ENCODE assay signal across 8 cellular contexts in the genomic region with DNA sequence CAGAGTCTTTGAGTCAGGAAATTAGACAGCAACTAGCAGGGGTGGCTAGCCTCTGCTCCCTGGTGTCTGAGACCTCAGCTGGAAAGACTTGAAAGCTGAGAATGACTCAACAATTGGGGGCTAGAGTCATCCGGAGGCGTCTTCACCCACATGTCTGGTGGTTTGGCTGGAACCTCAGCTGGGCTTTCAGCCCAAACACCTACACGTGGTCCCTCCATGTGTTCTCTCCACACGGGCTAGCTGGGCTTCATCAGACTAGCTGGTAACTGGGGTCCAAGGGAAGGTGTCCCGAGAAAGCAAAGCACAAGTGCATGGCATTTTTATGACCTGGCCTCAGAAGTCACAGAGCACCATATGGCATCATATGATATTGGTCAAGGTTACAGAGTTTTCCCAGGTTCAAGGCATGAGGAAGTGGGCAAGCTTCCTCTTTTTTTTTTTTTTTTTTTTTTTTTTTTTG. TPM values are rescaled to one million over a fixed set of nuclear protein-coding genes. Genes with fewer than 3 reads are reported as not detected.
A peak's percentile ranks its signal among the peaks of the same experiment; 100 is the strongest.
DNase-seq lines count a peak whose midpoint lies in the region; ATAC-seq, FAIRE-seq and TF ChIP-seq lines count a peak whose summit lies in the region.
"Had no signal": no experiment of that assay in that cellular context is flagged by ENCODE, and none has a peak within 500 bp of the region (broad histone marks: within the 10 kb centered on the region; RNA-seq: fewer than 3 reads in every experiment).

No MANE protein-coding gene starts in this region.

- FAIRE-seq in K562 (lab: Jason Lieb, UNC): no peak

- TF ChIP-seq POLR2A in K562 (conservative IDR thresholded peaks at IDR 0.05): no peak

- H3K9ac ChIP-seq in OCI-LY1 (ENCODE audit: low read length) (no peak overlapping the region), K562 (ENCODE audit: insufficient read depth in 1 of 2, low read depth in 2 of 2, low read length in 2 of 2) (no peak overlapping the region)

- intact Hi-C loops in K562 (cut with micrococcal nuclease): no loop called here

- WGBS in K562 (ENCODE audit: insufficient coverage, low coverage, missing lambda C conversion rate): 25% methylated on average over 5 of the region's 5 CpGs

- no peak for TF ChIP-seq EP300 in K562 (IDR thresholded peaks at IDR 0.05; ENCODE audit: low read length)

- H2AFZ ChIP-seq in OCI-LY1 (ENCODE audit: low read length) (no peak overlapping the region; the same call in 1 of the 2 replicates), K562 (ENCODE audit: low read depth, low read length) (peak overlapping the region; percentile 64; the same call in 1 of the 2 replicates)

- no peaks in the 10 kb centered on the region for H3F3A ChIP-seq in OCI-LY1 (ENCODE audit: insufficient read depth, low read length)

- TF ChIP-seq CTCF in OCI-LY1 (IDR thresholded peaks at IDR 0.05; ENCODE audit: low read length): no peak
- no peak for TF ChIP-seq CTCF in K562 (IDR thresholded peaks at IDR 0.05 in 2 of 3, conservative IDR thresholded peaks at IDR 0.05 in 1 of 3; ENCODE audit: insufficient read depth in 2 of 3, low read depth in 1 of 3, low read length in 3 of 3)

- BruUV-seq in K562 (replicated peaks; lab: Mats Ljungman, UMichigan): no TSS peak

- H3K4me2 ChIP-seq in OCI-LY1 (ENCODE audit: low read length) (peak overlapping the region; percentile 6; the same call in 1 of the 2 replicates), K562 (ENCODE audit: insufficient read depth, low read length) (no peak overlapping the region)

- H3K4me1 ChIP-seq in OCI-LY1 (ENCODE audit: insufficient read depth, low read length, severe bottlenecking) (peaks cover 26% of the 10 kb centered on the region), K562 (replicated peaks in 1 of 2; ENCODE audit: control insufficient read depth in 2 of 2, insufficient read depth in 2 of 2, low read length in 2 of 2) (peaks cover 10 to 29% of the 10 kb centered on the region in 2 experiments)

- peak in 1 of 4 experiments; percentile 54 for DNase-seq in K562 (ENCODE audit: extremely low read depth in 1 of 4, low spot score in 3 of 4)
- peak; percentile 59 to 63 for DNase-seq in stimulated activated CD4-positive, alpha-beta T cell treated with anti-CD3 and anti-CD28 coated beads, Interleukin-2, amount 100 ng/mL, for 24 hours
- no peak for DNase-seq in epidermal melanocyte (ENCODE audit: insufficient read length, low spot score)
- no peak for DNase-seq in mesenteric fat pad (ENCODE audit: low spot score)
- DNase-seq: naive B cell had no signal

- H3K27ac ChIP-seq in OCI-LY1 (ENCODE audit: low read depth, low read length, poor library complexity, severe bottlenecking) (peak overlapping the region; percentile 9), K562 (ENCODE audit: extremely low read depth, low read depth, low read length) (peak overlapping the region; percentile 55; the same call in 2 of the 3 replicates)

- H3K27me3 ChIP-seq in OCI-LY1 (ENCODE audit: insufficient read depth, low read length) (no peaks in the 10 kb centered on the region), K562 (ENCODE audit: control insufficient read depth in 2 of 2, insufficient read depth in 2 of 2, low read length in 2 of 2) (no peaks in the 10 kb centered on the region)

- no peaks in the 10 kb centered on the region for H4K20me1 ChIP-seq in OCI-LY1 (ENCODE audit: insufficient read depth, low read length)
- no peaks in the 10 kb centered on the region for H4K20me1 ChIP-seq in K562 (replicated peaks; ENCODE audit: control insufficient read depth, insufficient read depth, low read length)

- peak; percentile 78 for ATAC-seq in GM18867 (IDR thresholded peaks at IDR 0.05; ENCODE audit: unreplicated experiment)
- ATAC-seq in HG02798 (IDR thresholded peaks at IDR 0.05; ENCODE audit: poor library complexity, unreplicated experiment): peak; percentile 95
- no peak for ATAC-seq in K562

- no peaks in the 10 kb centered on the region for H3K9me3 ChIP-seq in OCI-LY1 (ENCODE audit: low read length)
- peaks cover 33% of the 10 kb centered on the region for H3K9me3 ChIP-seq in K562 (replicated peaks; ENCODE audit: control insufficient read depth, insufficient read depth, low read depth, low read length)

- H3K36me3 ChIP-seq in OCI-LY1 (ENCODE audit: insufficient read depth, low read length) (no peaks in the 10 kb centered on the region; the same call in 1 of the 2 replicates), K562 (ENCODE audit: control insufficient read depth, insufficient read depth, low read length) (no peaks in the 10 kb centered on the region)

- TF ChIP-seq RAD21 in K562 (CRISPR knock-in tag; conservative IDR thresholded peaks at IDR 0.05 in 1 of 2, IDR thresholded peaks at IDR 0.05 in 1 of 2): no peak

- POLR2A ChIA-PET in K562 (lab: Yijun Ruan, JAX): no interaction called here

- in situ Hi-C loops in K562 (cut with MboI): no loop called here

- H3K79me2 ChIP-seq in OCI-LY1 (ENCODE audit: insufficient read depth, low read length) (no peaks in the 10 kb centered on the region), K562 (ENCODE audit: control insufficient read depth, insufficient read depth, low read length) (no peaks in the 10 kb centered on the region)

- no peaks in the 10 kb centered on the region for H3K9me2 ChIP-seq in OCI-LY1 (ENCODE audit: low read depth, low read length)

- CTCF ChIA-PET in K562 (lab: Yijun Ruan, JAX; ENCODE audit: low intra/inter-chr PET ratio): no interaction called here

- no peaks in the 10 kb centered on the region for H3K9me1 ChIP-seq in K562 (ENCODE audit: control insufficient read depth, insufficient read depth, low read length)

- H3K4me3 ChIP-seq in OCI-LY1 (ENCODE audit: low read depth, low read length, poor library complexity, severe bottlenecking): no peak overlapping the region
- no peak overlapping the region for H3K4me3 ChIP-seq in K562

TF ChIP-seq in K562, 482 proteins besides CTCF, POLR2A, EP300 and RAD21 (continues in another document):
- TF ChIP-seq SREBF2 (CRISPR knock-in tag; IDR thresholded peaks at IDR 0.05) (no peak), GATAD2B (IDR thresholded peaks at IDR 0.05; ENCODE audit: borderline replicate concordance) (no peak), NFIC (IDR thresholded peaks at IDR 0.05) (0 out of 2 replicates have a peak, but pooled peaks have one; percentile 17), HOMEZ (CRISPR knock-in tag; IDR thresholded peaks at IDR 0.05) (no peak), ZKSCAN8 (CRISPR knock-in tag; IDR thresholded peaks at IDR 0.05) (no peak), ZNF707 (CRISPR knock-in tag; conservative IDR thresholded peaks at IDR 0.05) (no peak), SAFB2 (IDR thresholded peaks at IDR 0.05; ENCODE audit: borderline replicate concordance, low read depth, low read length, severe bottlenecking) (no peak), ETS1 (conservative IDR thresholded peaks at IDR 0.05; ENCODE audit: control insufficient read depth, low read depth, low read length) (no peak), MXI1 (IDR thresholded peaks at IDR 0.05; ENCODE audit: low read depth, low read length) (no peak)

RNA-seq across cellular contexts. Expression of gene ABHD2, which starts 19.9 kb away (rescaled TPM):
- 132 and 172 TPM in 2 replicates for total RNA-seq in K562 (2011; cell fraction: chromatin; rRNA removed; ENCODE audit: low replicate concordance)
- total RNA-seq in K562 (2011; cell fraction: nucleolus; rRNA removed): 83.2 and 102 TPM in 2 replicates
- total RNA-seq in K562 (2011; cell fraction: nucleoplasm; rRNA removed): 106 and 122 TPM in 2 replicates
- total RNA-seq in K562 (2014; rRNA removed): 33.0 and 57.6 TPM in 2 replicates
- total RNA-seq in K562 (2014; rRNA removed; fragmentation: Illumina TruSeq; extraction: Trizol): 41.4 and 47.5 TPM in 2 replicates
- 48.9 and 49.2 TPM in 2 replicates for total RNA-seq in K562 (2015; rRNA removed; fragmentation: Illumina TruSeq; extraction: Trizol)
- total RNA-seq in K562 (2021): 80.9 and 99.8 TPM in 2 replicates
- polyA plus RNA-seq in K562 (2011; rRNA removed): 54.0 and 74.7 TPM in 2 replicates
- polyA plus RNA-seq in K562 (2011; cell fraction: cytosol; rRNA removed): 51.7 and 55.3 TPM in 2 replicates
- 45.7 and 51.1 TPM in 2 replicates for polyA plus RNA-seq in K562 (2011; cell fraction: nucleus; rRNA removed)
- polyA plus RNA-seq in K562 (2012): 31.8 and 34.6 TPM in 2 replicates
- polyA plus RNA-seq in K562 (2014; fragmentation: Illumina TruSeq; extraction: Trizol): 76.3 and 78.6 TPM in 2 replicates
- polyA plus RNA-seq in K562 (2014; fragmentation: Nextera tagmentation; extraction: Ambion mirVana): 10 to 100 TPM; 16.9 to 18.1 TPM
- 30.4 and 34.5 TPM in 2 replicates for polyA plus RNA-seq in K562 (2014; rRNA removed)
- polyA minus RNA-seq in K562 (2011; rRNA and poly(A)+ RNA removed): 150 and 180 TPM in 2 replicates
- polyA minus RNA-seq in K562 (2011; cell fraction: cytosol; rRNA and poly(A)+ RNA removed): 54.4 and 55.4 TPM in 2 replicates
- 26.9 and 57.4 TPM in 2 replicates for polyA minus RNA-seq in K562 (2011; cell fraction: nucleus; rRNA and poly(A)+ RNA removed)
- 101 TPM for total RNA-seq in mesenteric fat pad

Comparison
In these comparisons a context has a peak if more than half of its experiments do, and no peak if none do; other contexts are left out.
1. DNase-seq: peak in stimulated activated CD4-positive, alpha-beta T cell treated with anti-CD3 and anti-CD28 coated beads, Interleukin-2, amount 100 ng/mL, for 24 hours (2 of 2); none in epidermal melanocyte (single experiment) and mesenteric fat pad (single experiment).